In the genomic region with DNA sequence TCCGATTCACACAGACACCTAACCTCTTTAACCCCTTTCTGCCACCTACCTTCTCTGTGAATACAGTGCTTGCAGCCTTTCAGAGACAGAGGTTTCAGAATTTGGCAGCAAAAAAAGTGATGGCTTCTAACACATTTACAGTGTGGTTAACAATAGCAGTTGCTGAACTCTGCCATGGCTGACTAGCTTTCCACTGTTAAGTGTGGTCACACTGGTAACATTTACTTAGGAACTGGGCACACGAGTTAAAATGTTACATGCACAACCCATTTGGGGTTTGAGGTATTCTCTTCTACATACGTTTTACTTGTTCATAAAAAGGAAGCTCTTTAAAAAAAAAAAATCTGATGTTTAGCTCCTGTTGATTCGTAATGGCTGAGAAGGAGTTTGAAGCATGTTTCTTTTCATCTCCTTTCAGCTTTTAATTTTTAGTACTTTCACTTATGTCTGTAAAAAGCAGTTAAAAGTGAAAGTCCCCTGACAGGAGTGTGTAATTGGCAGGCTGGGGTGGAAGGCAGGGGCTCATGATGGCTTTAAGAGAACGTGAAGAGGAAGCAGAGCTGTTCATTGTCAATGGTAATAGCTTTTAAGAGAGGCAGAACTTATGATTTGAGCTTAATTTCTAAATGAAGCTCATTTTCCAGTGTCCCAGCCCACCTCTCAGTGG, we compare ENCODE assay signal across 10 cellular contexts.
DNase-seq lines count a peak whose midpoint lies in the region; ATAC-seq and TF ChIP-seq lines count a peak whose summit lies in the region.
"Had no signal": no experiment of that assay in that cellular context is flagged by ENCODE, and none has a peak within 500 bp of the region (broad histone marks: within the 10 kb centered on the region; RNA-seq: fewer than 3 reads in every experiment).

No MANE protein-coding gene starts in this region.

- no peak overlapping the region for H3K27ac ChIP-seq in upper lobe of right lung
- H3K27ac ChIP-seq: upper lobe of left lung had no signal

- ATAC-seq in activated T-cell treated with anti-CD3 and anti-CD28 coated beads, Interleukin-2, amount 50 U/mL, for 72 hours (replicated peaks in 1 of 2), result peak; percentile 67 to 73
- ATAC-seq in HG02840 (IDR thresholded peaks at IDR 0.05; ENCODE audit: low FRiP score, unreplicated experiment) (peak; percentile 74), upper lobe of right lung (peak; percentile 20)

- peak overlapping the region; percentile 55 to 64 for H3K4me3 Mint-ChIP-seq in activated T-cell treated with anti-CD3 and anti-CD28 coated beads, Interleukin-2, amount 50 U/mL, for 72 hours

- no peaks in the 10 kb centered on the region for H3K27me3 ChIP-seq in upper lobe of right lung
- H3K27me3 ChIP-seq: upper lobe of left lung had no signal

- H3K27me3 Mint-ChIP-seq in activated T-cell treated with anti-CD3 and anti-CD28 coated beads, Interleukin-2, amount 50 U/mL, for 72 hours (ENCODE audit: low read depth), result no peaks in the 10 kb centered on the region

- H3K9me3 ChIP-seq in upper lobe of right lung, result no peaks in the 10 kb centered on the region
- H3K9me3 ChIP-seq: upper lobe of left lung had no signal

- H3K4me1 Mint-ChIP-seq in activated T-cell treated with anti-CD3 and anti-CD28 coated beads, Interleukin-2, amount 50 U/mL, for 72 hours (ENCODE audit: low read depth), result peaks cover 24% of the 10 kb centered on the region

- no peaks in the 10 kb centered on the region for H3K9me3 Mint-ChIP-seq in activated T-cell treated with anti-CD3 and anti-CD28 coated beads, Interleukin-2, amount 50 U/mL, for 72 hours

- no peak for TF ChIP-seq CTCF in upper lobe of right lung (IDR thresholded peaks at IDR 0.05)

- H3K4me3 ChIP-seq in upper lobe of right lung, result no peak overlapping the region
- H3K4me3 ChIP-seq: upper lobe of left lung had no signal

- intact Hi-C loops in upper lobe of right lung (cut with DNase I) (no loop called here), posterior cingulate gyrus (cut with DNase I) (no loop called here)

- no peak for DNase-seq in activated T-cell treated with anti-CD3 and anti-CD28 coated beads, Interleukin-2, amount 50 U/mL, for 72 hours
- DNase-seq in activated T-cell treated with anti-CD3 and anti-CD28 coated beads, Interleukin-2, amount 50 U/mL, for 48 hours, result no peak
- DNase-seq in OCI-M1 (lab: John Stamatoyannopoulos, UW) (peak; percentile 13), upper lobe of right lung (no peak), posterior cingulate gyrus (no peak), NCI-H69 (lab: John Stamatoyannopoulos, UW) (no peak), amniotic stem cell (lab: John Stamatoyannopoulos, UW) (no peak)
- DNase-seq: SHP77 treated with DMSO at 0.1 percent for 48 hours, upper lobe of left lung had no signal

- H3K36me3 ChIP-seq in upper lobe of right lung, result no peaks in the 10 kb centered on the region
- H3K36me3 ChIP-seq: upper lobe of left lung had no signal

- no peaks in the 10 kb centered on the region for H3K36me3 Mint-ChIP-seq in activated T-cell treated with anti-CD3 and anti-CD28 coated beads, Interleukin-2, amount 50 U/mL, for 72 hours (ENCODE audit: insufficient read depth in 2 of 2)

- H3K4me1 ChIP-seq in upper lobe of right lung, result no peaks in the 10 kb centered on the region
- H3K4me1 ChIP-seq: upper lobe of left lung had no signal

- H3K27ac Mint-ChIP-seq in activated T-cell treated with anti-CD3 and anti-CD28 coated beads, Interleukin-2, amount 50 U/mL, for 72 hours, result peak overlapping the region; percentile 74

Comparison
In these comparisons a context has a peak if more than half of its experiments do, and no peak if none do; other contexts are left out.
1. ATAC-seq: peak in every context shown above with its lines; median percentile 74 in HG02840; 70 in activated T-cell treated with anti-CD3 and anti-CD28 coated beads, Interleukin-2, amount 50 U/mL, for 72 hours; 20 in upper lobe of right lung.